Comparison of ENCODE assay signal across 8 cellular contexts in the genomic region with DNA sequence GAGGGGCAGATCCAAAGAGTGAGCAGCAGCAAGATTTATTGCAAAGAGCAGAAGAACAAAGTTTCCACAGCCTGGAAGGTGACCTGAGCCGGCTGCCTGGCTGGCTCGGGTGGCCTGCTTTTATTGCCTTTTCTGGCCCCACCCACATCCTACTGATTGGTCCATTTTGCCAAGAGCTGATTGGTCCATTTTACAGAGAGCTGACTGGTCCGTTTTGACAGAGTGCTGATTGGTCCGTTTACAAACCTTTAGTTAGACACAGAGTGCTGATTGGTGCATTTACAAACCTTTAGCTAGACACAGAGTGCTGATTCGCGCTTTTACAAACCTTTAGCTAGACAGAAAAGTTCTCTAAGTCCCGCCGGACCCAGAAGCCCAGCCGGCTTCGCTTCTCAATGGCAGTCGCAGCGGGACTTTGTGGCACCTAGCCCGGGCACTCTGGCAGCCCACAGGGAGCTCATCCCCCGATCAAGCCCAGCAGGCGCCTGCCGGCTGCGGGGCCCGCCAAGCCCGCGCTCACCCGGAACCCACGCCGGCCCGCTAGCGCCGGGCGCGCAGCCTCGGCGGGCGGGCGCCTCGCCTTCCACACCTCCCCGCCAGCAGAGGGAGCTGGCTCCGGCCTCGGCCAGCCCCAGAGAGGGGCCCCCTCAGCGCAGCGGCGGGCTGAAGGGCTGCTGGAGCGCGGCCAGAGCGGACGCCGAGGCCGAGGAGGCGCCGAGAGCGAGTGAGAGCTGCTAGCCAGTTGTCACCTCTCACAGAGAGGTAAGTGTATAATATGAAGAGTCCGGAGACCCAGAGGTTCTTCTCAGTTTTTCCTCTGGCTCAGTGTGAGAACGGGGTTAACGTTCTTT.
DNase-seq lines count a peak whose midpoint lies in the region; ATAC-seq and TF ChIP-seq lines count a peak whose summit lies in the region.

No MANE protein-coding gene starts in this region.

- no peak overlapping the region for H3K23ac ChIP-seq in trophoblast cell (ENCODE audit: low read length)

- no peaks in the 10 kb centered on the region for H3K79me2 ChIP-seq in trophoblast cell (ENCODE audit: control insufficient read depth, insufficient read depth, low read length, poor library complexity)

- in situ Hi-C loops in G401 (cut with HindIII; ENCODE audit: low sequenced_read_pairs), result no loop called here

- H3K18ac ChIP-seq in trophoblast cell (ENCODE audit: low read length), result no peak overlapping the region

- no peak overlapping the region for H3K14ac ChIP-seq in trophoblast cell (ENCODE audit: low read length)

- TF ChIP-seq CTCF in GM12874 (IDR thresholded peaks at IDR 0.05; ENCODE audit: insufficient read depth, low read depth, low read length) (peak; percentile 62), fibroblast of mammary gland (conservative IDR thresholded peaks at IDR 0.05; ENCODE audit: control insufficient read depth, insufficient read depth, low read depth, low read length) (no peak)

- no peak overlapping the region for H2BK5ac ChIP-seq in trophoblast cell (ENCODE audit: low read depth, low read length, poor library complexity)

- no peak overlapping the region for H2AK5ac ChIP-seq in trophoblast cell (ENCODE audit: low read length)

- no peaks in the 10 kb centered on the region for H3K4me1 ChIP-seq in trophoblast cell (ENCODE audit: control insufficient read depth in 1 of 2, insufficient read depth in 2 of 2, low read length in 2 of 2)

- no CpG with 5 or more reads among the region's 51 CpGs for WGBS in trophoblast cell (ENCODE audit: extremely low coverage, insufficient coverage, insufficient read length)

- H2BK120ac ChIP-seq in trophoblast cell (ENCODE audit: insufficient read depth, low read length, poor library complexity), result no peak overlapping the region

- no peaks in the 10 kb centered on the region for H3K36me3 ChIP-seq in trophoblast cell (ENCODE audit: control insufficient read depth in 1 of 2, insufficient read depth in 2 of 2, low read length in 2 of 2)

- no peak overlapping the region for H2BK12ac ChIP-seq in trophoblast cell (ENCODE audit: low read length)

- DNase-seq in NCI-H1092 (lab: John Stamatoyannopoulos, UW) (peak; percentile 8), fibroblast of mammary gland (ENCODE audit: low read depth) (peak; percentile 22), trophoblast cell (no peak), G401 (ENCODE audit: low spot score) (no peak)

- H3K4ac ChIP-seq in trophoblast cell (ENCODE audit: low read depth, low read length), result no peak overlapping the region

- H4K12ac ChIP-seq in trophoblast cell (ENCODE audit: low read depth, low read length), result no peak overlapping the region

- H3K27ac ChIP-seq in trophoblast cell (ENCODE audit: low read depth, low read length), result no peak overlapping the region

- H2AFZ ChIP-seq in trophoblast cell (ENCODE audit: insufficient read depth, low read length, poor library complexity), result no peak overlapping the region

- H3K9me3 ChIP-seq in trophoblast cell (ENCODE audit: insufficient read depth, low read depth, low read length), result no peaks in the 10 kb centered on the region

- ATAC-seq in HG02759 (IDR thresholded peaks at IDR 0.05; ENCODE audit: unreplicated experiment), result no peak
- ATAC-seq in HG03469 (IDR thresholded peaks at IDR 0.05; ENCODE audit: unreplicated experiment), result no peak
- no peak for ATAC-seq in HG03095 (IDR thresholded peaks at IDR 0.05; ENCODE audit: unreplicated experiment)

- H3K4me2 ChIP-seq in trophoblast cell (ENCODE audit: low read length), result peak overlapping the region; percentile 47

- H4K91ac ChIP-seq in trophoblast cell (ENCODE audit: low read depth, low read length), result no peak overlapping the region

- H3K4me3 ChIP-seq in fibroblast of mammary gland (ENCODE audit: control insufficient read depth, low read depth, low read length), result peak overlapping the region; percentile 34
- H3K4me3 ChIP-seq in trophoblast cell (ENCODE audit: low read depth, low read length), result peak overlapping the region; percentile 32

- H3K27me3 ChIP-seq in trophoblast cell (ENCODE audit: insufficient read depth, low read length), result no peaks in the 10 kb centered on the region

- no peak overlapping the region for H3K9ac ChIP-seq in trophoblast cell (ENCODE audit: low read length)

- no peak overlapping the region for H4K8ac ChIP-seq in trophoblast cell (ENCODE audit: low read depth, low read length)

- no peaks in the 10 kb centered on the region for H3K79me1 ChIP-seq in trophoblast cell (ENCODE audit: low read length)

Comparison
In these comparisons a context has a peak if more than half of its experiments do, and no peak if none do; other contexts are left out.
1. DNase-seq: peak in NCI-H1092 (single experiment) and fibroblast of mammary gland (single experiment); none in trophoblast cell (0 of 2) and G401 (single experiment).